ENCODE assay signal across 5 cellular contexts in genomic region chr12:54185297-54185696, GRCh38. TPM values are rescaled to one million over a fixed set of nuclear protein-coding genes. Genes with fewer than 3 reads are reported as not detected.
DNase-seq lines count a peak whose midpoint lies in the region; ATAC-seq and TF ChIP-seq lines count a peak whose summit lies in the region.
"Not testable (repeated sequence)": the region's sequence is repeated elsewhere in the genome, so short reads cannot be mapped to it uniquely, and the experiment has no call there.

No MANE protein-coding gene starts in this region.

- H3K4me1 ChIP-seq in HEK293 (ENCODE audit: control insufficient read depth, insufficient read depth, low read length): not testable (repeated sequence)

- intact Hi-C loops in CD4-positive, alpha-beta T cell (cut with DNase I, micrococcal nuclease): not testable (repeated sequence)
- intact Hi-C loops in activated T-helper 2 cell treated with anti-CD3 and anti-CD28 coated beads, Interferon-gamma antibody, Interleukin-2, Interleukin-4, amounts not matched to agents 10 μg/mL and 5 μg/mL and 100 μg/mL, durations not matched to agents 14 hours and 24 hours and 36 hours (cut with micrococcal nuclease): loop anchor here (10.0 kb wide), 1 partner anchor 440 kb away; no protein-coding TSS in a partner anchor
- intact Hi-C loops in Right ventricle myocardium inferior (cut with DNase I): loop anchor here (5.0 kb wide), 1 partner anchor 433 kb away; the partner anchor contains the start of gene CISTR

- not testable (repeated sequence) for H3K9me3 ChIP-seq in CD4-positive, alpha-beta T cell (ENCODE audit: control insufficient read depth, low read length); HEK293 (ENCODE audit: control insufficient read depth, insufficient read depth, low read depth, low read length)

- not testable (repeated sequence) for H3K27me3 ChIP-seq in CD4-positive, alpha-beta T cell (ENCODE audit: control insufficient read depth, insufficient read depth, low read length)

- DNase-seq in CD4-positive, alpha-beta T cell; activated T-helper 2 cell treated with anti-CD3 and anti-CD28 coated beads, Interferon-gamma antibody, Interleukin-2, Interleukin-4, amounts not matched to agents 10 μg/mL and 5 μg/mL and 100 μg/mL, durations not matched to agents 14 hours and 24 hours and 36 hours (ENCODE audit: low spot score); neural crest cell (ENCODE audit: low read depth, low spot score): not testable (repeated sequence)
- peak; percentile 17 for DNase-seq in Right ventricle myocardium inferior (ENCODE audit: missing footprints)

- H3K4me1 Mint-ChIP-seq in CD4-positive, alpha-beta T cell (ENCODE audit: low read depth): peaks cover 22% of the 10 kb centered on the region
- H3K4me1 Mint-ChIP-seq in activated T-helper 2 cell treated with anti-CD3 and anti-CD28 coated beads, Interferon-gamma antibody, Interleukin-2, Interleukin-4, amounts not matched to agents 10 μg/mL and 5 μg/mL and 100 μg/mL, durations not matched to agents 14 hours and 24 hours and 36 hours (ENCODE audit: low read depth): peaks cover 15% of the 10 kb centered on the region
- peaks cover 12% of the 10 kb centered on the region for H3K4me1 Mint-ChIP-seq in neural crest cell

- not testable (repeated sequence) for TF ChIP-seq CTCF in CD4-positive, alpha-beta T cell (IDR thresholded peaks at IDR 0.05); HEK293 (tag by site-specific recombination; IDR thresholded peaks at IDR 0.05); neural crest cell (conservative IDR thresholded peaks at IDR 0.05)

- not testable (repeated sequence) for H3K9me3 Mint-ChIP-seq in CD4-positive, alpha-beta T cell; activated T-helper 2 cell treated with anti-CD3 and anti-CD28 coated beads, Interferon-gamma antibody, Interleukin-2, Interleukin-4, amounts not matched to agents 10 μg/mL and 5 μg/mL and 100 μg/mL, durations not matched to agents 14 hours and 24 hours and 36 hours; neural crest cell

- not testable (repeated sequence) for H3K4me3 ChIP-seq in HEK293 (ENCODE audit: low read depth, low read length)

- H3K27ac Mint-ChIP-seq in CD4-positive, alpha-beta T cell; activated T-helper 2 cell treated with anti-CD3 and anti-CD28 coated beads, Interferon-gamma antibody, Interleukin-2, Interleukin-4, amounts not matched to agents 10 μg/mL and 5 μg/mL and 100 μg/mL, durations not matched to agents 14 hours and 24 hours and 36 hours; neural crest cell (ENCODE audit: unreplicated experiment): not testable (repeated sequence)

- CTCF ChIA-PET in CD4-positive, alpha-beta T cell (lab: Charles Lee): interaction anchor here (2.4 kb wide), 1 partner anchor 16 kb away, joined by 7 read pairs; no protein-coding TSS in a partner anchor
- CTCF ChIA-PET in HEK293 (lab: Yijun Ruan, JAX): interaction anchor here (0.7 to 1.1 kb wide), 2 partner anchors 30 to 47 kb away, joined by 3 to 4 read pairs; no protein-coding TSS in a partner anchor

- H3K27me3 Mint-ChIP-seq in CD4-positive, alpha-beta T cell; activated T-helper 2 cell treated with anti-CD3 and anti-CD28 coated beads, Interferon-gamma antibody, Interleukin-2, Interleukin-4, amounts not matched to agents 10 μg/mL and 5 μg/mL and 100 μg/mL, durations not matched to agents 14 hours and 24 hours and 36 hours (ENCODE audit: low read depth): not testable (repeated sequence)
- H3K27me3 Mint-ChIP-seq in neural crest cell (ENCODE audit: low read depth): peaks cover 14% of the 10 kb centered on the region

- POLR2A ChIA-PET in CD4-positive, alpha-beta T cell (lab: Charles Lee): not testable (repeated sequence)
- POLR2A ChIA-PET in HEK293 (lab: Yijun Ruan, JAX): interaction anchor here (0.6 kb wide), 2 partner anchors 83 to 132 kb away, joined by 3 to 4 read pairs; partner anchors contain the start of gene HOXC4

- ATAC-seq in CD4-positive, alpha-beta T cell (ENCODE audit: poor library complexity); Right ventricle myocardium inferior: not testable (repeated sequence)

- H3K36me3 ChIP-seq in HEK293 (ENCODE audit: control insufficient read depth in 2 of 2, insufficient read depth in 1 of 2, low read length in 2 of 2): peaks cover 0 to 33% of the 10 kb centered on the region in 2 experiments; a peak in 2 of 3 replicates

- H3K4me3 Mint-ChIP-seq in CD4-positive, alpha-beta T cell: peak overlapping the region; percentile 54
- H3K4me3 Mint-ChIP-seq in activated T-helper 2 cell treated with anti-CD3 and anti-CD28 coated beads, Interferon-gamma antibody, Interleukin-2, Interleukin-4, amounts not matched to agents 10 μg/mL and 5 μg/mL and 100 μg/mL, durations not matched to agents 14 hours and 24 hours and 36 hours (ENCODE audit: low read depth): peak overlapping the region; percentile 3
- H3K4me3 Mint-ChIP-seq in neural crest cell: peak overlapping the region; percentile 39

- peaks cover 36% of the 10 kb centered on the region for H3K36me3 Mint-ChIP-seq in CD4-positive, alpha-beta T cell (ENCODE audit: low read depth)
- peaks cover 16% of the 10 kb centered on the region for H3K36me3 Mint-ChIP-seq in activated T-helper 2 cell treated with anti-CD3 and anti-CD28 coated beads, Interferon-gamma antibody, Interleukin-2, Interleukin-4, amounts not matched to agents 10 μg/mL and 5 μg/mL and 100 μg/mL, durations not matched to agents 14 hours and 24 hours and 36 hours (ENCODE audit: low read depth)
- not testable (repeated sequence) for H3K36me3 Mint-ChIP-seq in neural crest cell (ENCODE audit: low read depth)

- not testable (repeated sequence) for H3K27ac ChIP-seq in CD4-positive, alpha-beta T cell (ENCODE audit: low read depth, low read length); HEK293 (ENCODE audit: extremely low read depth, low read depth, low read length)

TF ChIP-seq in HEK293, 187 proteins besides CTCF, POLR2A, EP300 and RAD21 (continues in another document):
- TF ChIP-seq ZBTB11 (tag by site-specific recombination; conservative IDR thresholded peaks at IDR 0.05; ENCODE audit: low read depth): peak; percentile 84
- TF ChIP-seq ZNF664 (tag by site-specific recombination; IDR thresholded peaks at IDR 0.05): peak; percentile 84
- TF ChIP-seq ZNF121 (tag by site-specific recombination; IDR thresholded peaks at IDR 0.05): 0 out of 2 replicates have a peak, but pooled peaks have one; percentile 21
- peak; percentile 8; the same call in 1 of the 2 replicates for TF ChIP-seq ZNF138 (tag by site-specific recombination; IDR thresholded peaks at IDR 0.05; ENCODE audit: borderline replicate concordance)
- peak; percentile 85 for TF ChIP-seq ZBTB8A (tag by site-specific recombination; IDR thresholded peaks at IDR 0.05)
- TF ChIP-seq ZNF202 (tag by site-specific recombination; IDR thresholded peaks at IDR 0.05; ENCODE audit: borderline replicate concordance): peak; percentile 63; the same call in 1 of the 2 replicates
- TF ChIP-seq ZNF433 (tag by site-specific recombination; IDR thresholded peaks at IDR 0.05; ENCODE audit: low read depth): peak; percentile 26; the same call in 1 of the 2 replicates
- TF ChIP-seq ZNF426 (tag by site-specific recombination; IDR thresholded peaks at IDR 0.05): peak; percentile 96
- peak; percentile 64; the same call in 1 of the 2 replicates for TF ChIP-seq ZNF639 (tag by site-specific recombination; IDR thresholded peaks at IDR 0.05)

RNA-seq across cellular contexts. Expression of gene SMUG1, which starts 3.5 kb away (rescaled TPM):
- 1 to 10 TPM; 2.4 to 3.7 TPM for total RNA-seq in CD4-positive, alpha-beta T cell
- 26.9 and 31.1 TPM in 2 replicates for total RNA-seq in activated T-helper 2 cell treated with anti-CD3 and anti-CD28 coated beads, Interferon-gamma antibody, Interleukin-2, Interleukin-4, amounts not matched to agents 10 μg/mL and 5 μg/mL and 100 μg/mL, durations not matched to agents 14 hours and 24 hours and 36 hours
- total RNA-seq in Right ventricle myocardium inferior (17.6 TPM), neural crest cell (36.9 and 38.6 TPM in 2 replicates)

Comparison
In these comparisons a context has a peak if more than half of its experiments do, and no peak if none do; other contexts are left out.
1. H3K4me3 Mint-ChIP-seq: peak in every context shown above with its lines; median percentile 54 in CD4-positive, alpha-beta T cell; 39 in neural crest cell; 3 in activated T-helper 2 cell treated with anti-CD3 and anti-CD28 coated beads, Interferon-gamma antibody, Interleukin-2, Interleukin-4, amounts not matched to agents 10 μg/mL and 5 μg/mL and 100 μg/mL, durations not matched to agents 14 hours and 24 hours and 36 hours.